ENCODE assay signal across 13 cellular contexts in the genomic region with DNA sequence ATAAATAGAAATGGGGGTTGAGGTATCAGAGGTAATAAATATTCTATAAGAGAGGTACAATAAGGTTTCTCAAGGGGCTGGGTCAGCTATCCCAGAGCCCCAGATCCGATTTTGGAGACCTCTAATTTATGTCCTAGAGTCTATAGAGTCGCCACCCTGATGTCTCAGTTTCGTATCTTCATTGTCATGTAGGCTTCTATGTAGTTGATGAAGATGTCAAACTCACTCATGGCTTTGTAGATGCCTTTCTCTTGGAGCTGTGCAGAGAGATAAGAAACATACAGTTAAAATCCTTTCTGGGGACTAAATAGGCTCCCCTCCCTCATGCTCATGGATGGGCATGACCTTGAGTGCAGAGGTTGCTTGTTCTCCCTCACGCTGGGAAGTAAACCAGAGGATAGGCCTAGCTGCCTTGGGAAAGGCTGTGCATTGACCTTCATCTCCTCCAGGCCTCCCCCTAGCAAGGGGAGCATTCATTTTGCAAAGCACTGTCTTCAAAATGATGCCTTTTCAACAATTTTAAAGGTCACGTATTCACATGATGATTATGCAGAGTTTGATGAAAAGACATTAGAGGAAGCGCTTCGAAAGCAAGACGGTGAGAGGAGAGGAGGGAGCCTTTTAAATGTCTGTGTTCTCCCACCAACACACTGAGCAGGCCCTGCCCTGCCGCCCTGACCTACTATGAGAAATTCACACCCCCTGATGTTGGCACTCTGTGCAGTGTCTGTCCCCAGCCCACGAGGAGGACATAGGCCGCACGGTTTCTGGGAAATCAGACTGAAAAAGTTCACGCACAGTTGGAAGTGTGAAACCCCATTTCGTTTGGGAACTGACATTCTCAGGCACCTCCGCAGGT. TPM values are rescaled to one million over a fixed set of nuclear protein-coding genes. Genes with fewer than 3 reads are reported as not detected.
DNase-seq lines count a peak whose midpoint lies in the region; ATAC-seq, FAIRE-seq and TF ChIP-seq lines count a peak whose summit lies in the region.
"Had no signal": no experiment of that assay in that cellular context is flagged by ENCODE, and none has a peak within 500 bp of the region (broad histone marks: within the 10 kb centered on the region; RNA-seq: fewer than 3 reads in every experiment).

No MANE protein-coding gene starts in this region.

- in situ Hi-C loops in K562 (cut with MboI): no loop called here

- TF ChIP-seq POLR2A in K562 (conservative IDR thresholded peaks at IDR 0.05): no peak

- ATAC-seq in GM21367 (IDR thresholded peaks at IDR 0.05; ENCODE audit: unreplicated experiment) (peak; percentile 0), HG03175 (IDR thresholded peaks at IDR 0.05; ENCODE audit: unreplicated experiment) (peak; percentile 28), K562 (no peak), HG02623 (IDR thresholded peaks at IDR 0.05; ENCODE audit: unreplicated experiment) (no peak)

- no peak overlapping the region for H3K9ac ChIP-seq in K562 (ENCODE audit: insufficient read depth in 1 of 2, low read depth in 2 of 2, low read length in 2 of 2)

- H3K4me2 ChIP-seq in K562 (ENCODE audit: insufficient read depth, low read length): no peak overlapping the region

- POLR2A ChIA-PET in K562 (lab: Yijun Ruan, JAX): interaction anchor here (0.7 to 2.9 kb wide), 6 partner anchors 9 to 49 kb away, joined by 3 to 12 read pairs (median 4); no protein-coding TSS in a partner anchor

- H2AFZ ChIP-seq in K562 (ENCODE audit: low read depth, low read length): no peak overlapping the region

- no peaks in the 10 kb centered on the region for H3K9me3 ChIP-seq in K562 (replicated peaks; ENCODE audit: control insufficient read depth, insufficient read depth, low read depth, low read length)
- H3K9me3 ChIP-seq in small intestine (ENCODE audit: control insufficient read depth, low read depth): no peaks in the 10 kb centered on the region

- no peak for FAIRE-seq in K562 (lab: Jason Lieb, UNC)
- no peak for FAIRE-seq in small intestine (lab: Jason Lieb, UNC)

- no peak for TF ChIP-seq EP300 in K562 (IDR thresholded peaks at IDR 0.05; ENCODE audit: low read length)

- H3K4me3 ChIP-seq in GM12875 (ENCODE audit: low read depth, low read length) (peak overlapping the region; percentile 43), K562 (no peak overlapping the region), small intestine (ENCODE audit: low read depth in 1 of 2, low read length in 2 of 2) (no peak overlapping the region)

- intact Hi-C loops in K562 (cut with micrococcal nuclease): no loop called here

- CTCF ChIA-PET in K562 (lab: Yijun Ruan, JAX; ENCODE audit: low intra/inter-chr PET ratio): no interaction called here

- no peaks in the 10 kb centered on the region for H3K79me2 ChIP-seq in K562 (ENCODE audit: control insufficient read depth, insufficient read depth, low read length)

- no peak for TF ChIP-seq RAD21 in K562 (CRISPR knock-in tag; conservative IDR thresholded peaks at IDR 0.05 in 1 of 2, IDR thresholded peaks at IDR 0.05 in 1 of 2)

- no peaks in the 10 kb centered on the region for H4K20me1 ChIP-seq in K562 (replicated peaks; ENCODE audit: control insufficient read depth, insufficient read depth, low read length)

- peak in 1 of 4 experiments; percentile 22 for DNase-seq in K562 (ENCODE audit: extremely low read depth in 1 of 4, low spot score in 3 of 4)
- DNase-seq in small intestine: no peak
- no peak for DNase-seq in ureter (ENCODE audit: low spot score)
- DNase-seq in activated CD8-positive, alpha-beta memory T cell treated with anti-CD3 and anti-CD28 coated beads for 24 hours: no peak
- DNase-seq: COR-L47 had no signal

- H3K4me1 ChIP-seq in K562 (replicated peaks in 1 of 2; ENCODE audit: control insufficient read depth in 2 of 2, insufficient read depth in 2 of 2, low read length in 2 of 2): peaks cover 6 to 33% of the 10 kb centered on the region in 2 experiments
- H3K4me1 ChIP-seq in small intestine (ENCODE audit: control insufficient read depth in 2 of 2, insufficient read depth in 1 of 2, low read depth in 1 of 2, low read length in 1 of 2): no peaks in the 10 kb centered on the region

- H3K9me1 ChIP-seq in K562 (ENCODE audit: control insufficient read depth, insufficient read depth, low read length): no peaks in the 10 kb centered on the region

- no TSS peak for BruUV-seq in K562 (replicated peaks; lab: Mats Ljungman, UMichigan)

- H3K27ac ChIP-seq in K562 (ENCODE audit: extremely low read depth, low read depth, low read length) (no peak overlapping the region), small intestine (ENCODE audit: low read depth in 1 of 2, low read length in 1 of 2) (peak overlapping the region in 1 of 2 donors; percentile 56)

- H3K36me3 ChIP-seq in K562 (ENCODE audit: control insufficient read depth, insufficient read depth, low read length) (no peaks in the 10 kb centered on the region), small intestine (ENCODE audit: control insufficient read depth in 2 of 2, insufficient read depth in 2 of 2, low read length in 2 of 2) (no peaks in the 10 kb centered on the region)

- H3K27me3 ChIP-seq in K562 (ENCODE audit: control insufficient read depth in 2 of 2, insufficient read depth in 2 of 2, low read length in 2 of 2): peaks cover 13 to 43% of the 10 kb centered on the region in 2 experiments; a peak in 4 of 5 replicates
- no peaks in the 10 kb centered on the region for H3K27me3 ChIP-seq in small intestine (ENCODE audit: control insufficient read depth in 2 of 2, insufficient read depth in 2 of 2, low read length in 2 of 2)

- no peak for TF ChIP-seq CTCF in GM12875 (IDR thresholded peaks at IDR 0.05; ENCODE audit: borderline replicate concordance, insufficient read depth, low read depth, low read length)
- TF ChIP-seq CTCF in K562 (IDR thresholded peaks at IDR 0.05 in 2 of 3, conservative IDR thresholded peaks at IDR 0.05 in 1 of 3; ENCODE audit: insufficient read depth in 2 of 3, low read depth in 1 of 3, low read length in 3 of 3): no peak

- WGBS in K562 (ENCODE audit: insufficient coverage, low coverage, missing lambda C conversion rate): 44% methylated on average over 15 of the region's 15 CpGs
- 68 to 77% (median 73%) methylated on average over 15 of the region's 15 CpGs for WGBS in small intestine, 3 donors

TF ChIP-seq in K562, 482 proteins besides CTCF, POLR2A, EP300 and RAD21 (continues in another document):
- TF ChIP-seq ZNF778 (CRISPR knock-in tag; IDR thresholded peaks at IDR 0.05) (no peak), MCM2 (IDR thresholded peaks at IDR 0.05; ENCODE audit: low read depth) (no peak)
- TF ChIP-seq, protein P1, sequence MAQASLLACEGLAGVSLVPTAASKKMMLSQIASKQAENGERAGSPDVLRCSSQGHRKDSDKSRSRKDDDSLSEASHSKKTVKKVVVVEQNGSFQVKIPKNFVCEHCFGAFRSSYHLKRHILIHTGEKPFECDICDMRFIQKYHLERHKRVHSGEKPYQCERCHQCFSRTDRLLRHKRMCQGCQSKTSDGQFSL (CRISPR knock-in tag; IDR thresholded peaks at IDR 0.05): no peak
- TF ChIP-seq, protein P1 (tag; IDR thresholded peaks at IDR 0.05): no peak

RNA-seq across cellular contexts. Expression of a gene that starts 1.9 kb away (rescaled TPM):
- not detected in 2 replicates for total RNA-seq in K562 (2011; cell fraction: chromatin; rRNA removed; ENCODE audit: low replicate concordance)
- not detected in 2 replicates for total RNA-seq in K562 (2011; cell fraction: nucleolus; rRNA removed)
- not detected in 2 replicates for total RNA-seq in K562 (2011; cell fraction: nucleoplasm; rRNA removed)
- total RNA-seq in K562 (2014; rRNA removed) (not detected in 2 replicates), K562 (2014; rRNA removed; fragmentation: Illumina TruSeq; extraction: Trizol) (not detected in 2 replicates), K562 (2015; rRNA removed; fragmentation: Illumina TruSeq; extraction: Trizol) (not detected in 2 replicates), K562 (2021) (not detected in 2 replicates), ureter (not detected)
- polyA plus RNA-seq in K562 (2011; rRNA removed) (not detected in 2 replicates), K562 (2014; fragmentation: Illumina TruSeq; extraction: Trizol) (not detected in 2 replicates), K562 (2014; fragmentation: Nextera tagmentation; extraction: Ambion mirVana) (not detected), K562 (2014; rRNA removed) (not detected in 2 replicates), small intestine (not detected)
- polyA plus RNA-seq in K562 (2011; cell fraction: cytosol; rRNA removed): not detected in 2 replicates
- not detected in 2 replicates for polyA plus RNA-seq in K562 (2011; cell fraction: nucleus; rRNA removed)
- polyA plus RNA-seq in K562 (2012): not detected in 2 replicates
- not detected in 2 replicates for polyA minus RNA-seq in K562 (2011; rRNA and poly(A)+ RNA removed)
- not detected in 2 replicates for polyA minus RNA-seq in K562 (2011; cell fraction: cytosol; rRNA and poly(A)+ RNA removed)
- not detected in 2 replicates for polyA minus RNA-seq in K562 (2011; cell fraction: nucleus; rRNA and poly(A)+ RNA removed)
- total RNA-seq: kidney epithelial cell, NCI-H460, neural crest cell, temporal lobe had no signal

RNA-seq across cellular contexts. Expression of a gene that starts 3.6 kb away (rescaled TPM):
- total RNA-seq in K562 (2011; cell fraction: chromatin; rRNA removed; ENCODE audit: low replicate concordance): not detected in 2 replicates
- total RNA-seq in K562 (2011; cell fraction: nucleolus; rRNA removed): not detected in 2 replicates
- total RNA-seq in K562 (2011; cell fraction: nucleoplasm; rRNA removed): not detected in 2 replicates
- total RNA-seq in K562 (2014; rRNA removed) (not detected in 2 replicates), K562 (2014; rRNA removed; fragmentation: Illumina TruSeq; extraction: Trizol) (not detected in 2 replicates), K562 (2015; rRNA removed; fragmentation: Illumina TruSeq; extraction: Trizol) (not detected in 2 replicates), K562 (2021) (not detected in 2 replicates), ureter (0.68 TPM)
- polyA plus RNA-seq in K562 (2011; rRNA removed) (0.05 and 0.29 TPM in 2 replicates), K562 (2014; fragmentation: Illumina TruSeq; extraction: Trizol) (not detected in 2 replicates), K562 (2014; fragmentation: Nextera tagmentation; extraction: Ambion mirVana) (not detected), K562 (2014; rRNA removed) (not detected in 2 replicates), small intestine (1 to 10 TPM in 1 of 3 donors, under 1 TPM in 1, not detected in 1; 0.54 to 5.1 TPM)
- 0.66 TPM in 1 of 2 replicates, not detected in the other for polyA plus RNA-seq in K562 (2011; cell fraction: cytosol; rRNA removed)
- 0.49 TPM in 1 of 2 replicates, not detected in the other for polyA plus RNA-seq in K562 (2011; cell fraction: nucleus; rRNA removed)
- 0.13 and 0.58 TPM in 2 replicates for polyA plus RNA-seq in K562 (2012)
- not detected in 2 replicates for polyA minus RNA-seq in K562 (2011; rRNA and poly(A)+ RNA removed)
- polyA minus RNA-seq in K562 (2011; cell fraction: cytosol; rRNA and poly(A)+ RNA removed): not detected in 2 replicates
- 0.89 TPM in 1 of 2 replicates, not detected in the other for polyA minus RNA-seq in K562 (2011; cell fraction: nucleus; rRNA and poly(A)+ RNA removed)
- total RNA-seq: kidney epithelial cell, NCI-H460, neural crest cell, temporal lobe had no signal

Comparison
In these comparisons a context has a peak if more than half of its experiments do, and no peak if none do; other contexts are left out.
1. ATAC-seq: peak in GM21367 (single experiment) and HG03175 (single experiment); none in K562 (single experiment) and HG02623 (single experiment).